In genomic region chr11:18526521-18527296, GRCh38 we compare ENCODE assay signal across 8 cellular contexts. TPM values are rescaled to one million over a fixed set of nuclear protein-coding genes. Genes with fewer than 3 reads are reported as not detected.
DNase-seq lines count a peak whose midpoint lies in the region; ATAC-seq and TF ChIP-seq lines count a peak whose summit lies in the region.

Gene TSG101 (minus strand): TSS chr11:18526942. CDS start chr11:18526816, 126 bp downstream.

- H3K27ac Mint-ChIP-seq in neural progenitor cell, result peak within 1 kb of the TSS; percentile 99

- H3K9me3 Mint-ChIP-seq in neural progenitor cell, result no peaks in the 10 kb centered on the region

- DNase-seq in GM04503 (ENCODE audit: low read depth), result peak; percentile 70
- peak; percentile 79 for DNase-seq in HFF-Myc (ENCODE audit: extremely low read depth, low read depth)
- DNase-seq in MV-4-11 (lab: John Stamatoyannopoulos, UW), result peak; percentile 87
- peak; percentile 89 to 94 for DNase-seq in SJSA1 (ENCODE audit: low read depth in 1 of 2, low spot score in 2 of 2)
- DNase-seq in activated naive CD4-positive, alpha-beta T cell (lab: John Stamatoyannopoulos, UW), result peak; percentile 78 to 90 (median 84)
- DNase-seq in foreskin keratinocyte, result peak; percentile 81 to 89
- DNase-seq in neural progenitor cell (ENCODE audit: low spot score), result peak; percentile 96

- peaks cover 12% of the 10 kb centered on the region for H4K20me1 ChIP-seq in neural progenitor cell (ENCODE audit: low read depth)

- peak within 1 kb of the TSS; percentile 51 for H2AFZ ChIP-seq in neural progenitor cell (replicated peaks)

- H3K4me2 ChIP-seq in neural progenitor cell, result peak within 1 kb of the TSS; percentile 92

- H3K4me1 Mint-ChIP-seq in neural progenitor cell, result peaks cover 17% of the 10 kb centered on the region

- peak; percentile 94 for ATAC-seq in foreskin keratinocyte

- H3K27me3 Mint-ChIP-seq in neural progenitor cell (ENCODE audit: insufficient read depth, low read depth), result peaks cover 2% of the 10 kb centered on the region

- TF ChIP-seq CTCF in HFF-Myc (IDR thresholded peaks at IDR 0.05; ENCODE audit: low read depth, low read length, missing control alignments), result no peak
- TF ChIP-seq CTCF in foreskin keratinocyte (conservative IDR thresholded peaks at IDR 0.05), result no peak
- no peak for TF ChIP-seq CTCF in neural progenitor cell (IDR thresholded peaks at IDR 0.05)

- H3K4me3 Mint-ChIP-seq in neural progenitor cell, result peak within 1 kb of the TSS; percentile 100

- H3K4me1 ChIP-seq in SJSA1 (replicated peaks), result peaks cover 4% of the 10 kb centered on the region; the same call in 1 of the 2 replicates
- H3K4me1 ChIP-seq in foreskin keratinocyte, result peaks cover 4% of the 10 kb centered on the region
- peaks cover 3% of the 10 kb centered on the region for H3K4me1 ChIP-seq in neural progenitor cell
- no peaks in the 10 kb centered on the region for H3K4me1 ChIP-seq in stomach smooth muscle (ENCODE audit: control insufficient read depth, insufficient read depth, low read length)

- H3K27me3 ChIP-seq in SJSA1 (replicated peaks) (no peaks in the 10 kb centered on the region), foreskin keratinocyte (no peaks in the 10 kb centered on the region), neural progenitor cell (no peaks in the 10 kb centered on the region), stomach smooth muscle (ENCODE audit: control insufficient read depth in 1 of 2, insufficient read depth in 2 of 2, low read length in 2 of 2) (no peaks in the 10 kb centered on the region)

- H3K27ac ChIP-seq in SJSA1, result peak within 1 kb of the TSS; percentile 95
- peak within 1 kb of the TSS; percentile 80 for H3K27ac ChIP-seq in foreskin keratinocyte
- peak within 1 kb of the TSS; percentile 96 for H3K27ac ChIP-seq in neural progenitor cell
- H3K27ac ChIP-seq in stomach smooth muscle (ENCODE audit: low read length), result peak within 1 kb of the TSS; percentile 94

- H3K36me3 ChIP-seq in SJSA1 (peaks cover 14% of the 10 kb centered on the region), neural progenitor cell (no peaks in the 10 kb centered on the region), stomach smooth muscle (ENCODE audit: control insufficient read depth in 2 of 2, insufficient read depth in 2 of 2, low read length in 2 of 2) (peaks cover 4% of the 10 kb centered on the region in 2 donors)

- H3K4me3 ChIP-seq in HFF-Myc (replicated peaks; ENCODE audit: low read depth, low read length) (peak within 1 kb of the TSS; percentile 75), SJSA1 (peak within 1 kb of the TSS; percentile 90), neural progenitor cell (peak within 1 kb of the TSS; percentile 89), stomach smooth muscle (ENCODE audit: low read length in 2 of 2) (peak within 1 kb of the TSS; percentile 94 to 99)

- H3K9ac ChIP-seq in neural progenitor cell, result peak within 1 kb of the TSS; percentile 88
- H3K9ac ChIP-seq in stomach smooth muscle (ENCODE audit: low read length in 2 of 2), result peak within 1 kb of the TSS; percentile 99 to 100

- H3K79me2 ChIP-seq in neural progenitor cell (ENCODE audit: low read depth), result peaks cover 56% of the 10 kb centered on the region

- no peaks in the 10 kb centered on the region for H3K9me3 ChIP-seq in SJSA1 (replicated peaks)
- no peaks in the 10 kb centered on the region for H3K9me3 ChIP-seq in neural progenitor cell (ENCODE audit: low read depth)
- no peaks in the 10 kb centered on the region for H3K9me3 ChIP-seq in stomach smooth muscle (ENCODE audit: control insufficient read depth in 2 of 2, low read length in 2 of 2)

- H3F3A ChIP-seq in neural progenitor cell (ENCODE audit: low read depth), result peaks cover 21% of the 10 kb centered on the region

- peaks cover 6% of the 10 kb centered on the region for H3K36me3 Mint-ChIP-seq in neural progenitor cell

RNA-seq across cellular contexts. Expression of gene TSG101, which starts in this region (rescaled TPM):
- 27.3 and 55.9 TPM in 2 replicates for total RNA-seq in SJSA1 (2014; rRNA removed; shearing (Covaris generic))
- total RNA-seq in foreskin keratinocyte, result 64.9 and 70.2 TPM in 2 replicates
- 52.7 and 56.9 TPM in 2 replicates for polyA plus RNA-seq in foreskin keratinocyte
- total RNA-seq in neural progenitor cell (ENCODE audit: low replicate concordance), result 84.6 and 115 TPM in 2 replicates

Comparison
In these comparisons a context has a peak if more than half of its experiments do, and no peak if none do; other contexts are left out.
1. Peak in every context shown above with its lines: DNase-seq, ATAC-seq, H3K4me3 ChIP-seq and H3K27ac ChIP-seq.